In genomic region chr2:233856184-233856583, GRCh38 we compare ENCODE assay signal across 1 cellular context.
TF ChIP-seq lines count a peak whose summit lies in the region.

No MANE protein-coding gene starts in this region.

TF ChIP-seq in H1, 55 proteins besides CTCF, POLR2A, EP300 and RAD21:
- TF ChIP-seq SP1 (IDR thresholded peaks at IDR 0.05; ENCODE audit: low read depth, low read length): peak; percentile 61
- TF ChIP-seq MAFK (IDR thresholded peaks at IDR 0.05; ENCODE audit: low read depth, low read length): no peak
- 0 out of 2 replicates have a peak, but pooled peaks have one; percentile 24 for TF ChIP-seq CHD2 (IDR thresholded peaks at IDR 0.05; ENCODE audit: low read length)
